24 cellular contexts compared by ENCODE assay signal in genomic region chr7:138618506-138618905, GRCh38.
"Had no signal": no experiment of that assay in that cellular context is flagged by ENCODE, and none has a peak within 500 bp of the region (broad histone marks: within the 10 kb centered on the region; RNA-seq: fewer than 3 reads in every experiment).

No MANE protein-coding gene starts in this region.

- H3K36me3 ChIP-seq: pancreas, transverse colon had no signal

- H3K9me3 Mint-ChIP-seq: activated CD4-positive, alpha-beta memory T cell treated with anti-CD3 and anti-CD28 coated beads for 36 hours; activated T-cell treated with anti-CD3 and anti-CD28 coated beads, Interleukin-2, amount 50 U/mL, for 24 hours; activated T-helper 17 cell treated with anti-CD3 and anti-CD28 coated beads, Interleukin-2, amount 50 U/mL, for 72 hours; stimulated activated memory B cell treated with anti-CD40 and anti-IgM and Interleukin-4, amounts not matched to agents 10 μg/mL and 1 μg/mL and 100 μg/mL, for 72 hours; T-helper 2 cell treated with Interferon-gamma antibody and Interleukin-4, amounts not matched to agents 5 μg/mL and 100 μg/mL, for 36 hours had no signal

- H3K36me3 Mint-ChIP-seq: activated CD4-positive, alpha-beta memory T cell treated with anti-CD3 and anti-CD28 coated beads for 36 hours; stimulated activated memory B cell treated with anti-CD40 and anti-IgM and Interleukin-4, amounts not matched to agents 10 μg/mL and 1 μg/mL and 100 μg/mL, for 72 hours had no signal

- H3K27ac Mint-ChIP-seq: activated CD4-positive, alpha-beta memory T cell treated with anti-CD3 and anti-CD28 coated beads for 36 hours; activated T-cell treated with anti-CD3 and anti-CD28 coated beads, Interleukin-2, amount 50 U/mL, for 24 hours; activated T-helper 17 cell treated with anti-CD3 and anti-CD28 coated beads, Interleukin-2, amount 50 U/mL, for 72 hours; stimulated activated memory B cell treated with anti-CD40 and anti-IgM and Interleukin-4, amounts not matched to agents 10 μg/mL and 1 μg/mL and 100 μg/mL, for 72 hours; T-helper 2 cell treated with Interferon-gamma antibody and Interleukin-4, amounts not matched to agents 5 μg/mL and 100 μg/mL, for 36 hours had no signal

- H3K27me3 Mint-ChIP-seq: activated CD4-positive, alpha-beta memory T cell treated with anti-CD3 and anti-CD28 coated beads for 36 hours; activated T-cell treated with anti-CD3 and anti-CD28 coated beads, Interleukin-2, amount 50 U/mL, for 24 hours had no signal

- H3K27ac ChIP-seq: psoas muscle, transverse colon had no signal

- DNase-seq: activated CD4-positive, alpha-beta memory T cell treated with anti-CD3 and anti-CD28 coated beads for 36 hours; activated CD4-positive, alpha-beta T cell treated with anti-CD3 and anti-CD28 coated beads for 48 hours; activated CD8-positive, alpha-beta memory T cell treated with anti-CD3 and anti-CD28 coated beads, Interleukin-2, amount 50 U/mL, for 4 hours; activated gamma-delta T cell treated with Interleukin-2 at 50 U/mL for 16 hours; activated naive CD4-positive, alpha-beta T cell treated with anti-CD3 and anti-CD28 coated beads, Interleukin-2, amount 50 U/mL, for 16 hours; activated T-cell treated with anti-CD3 and anti-CD28 coated beads, Interleukin-2, amount 50 U/mL, for 24 hours; amniotic stem cell; caudate nucleus; head of caudate nucleus; hippocampal formation; left cardiac atrium; left ventricle myocardium superior; nucleus accumbens; psoas muscle; stimulated activated CD4-positive, alpha-beta T cell treated with anti-CD3 and anti-CD28 coated beads, Interleukin-1b, Interleukin-23, amount 100 ng/mL, for 48 hours; stimulated activated CD4-positive, alpha-beta T cell treated with anti-CD3 and anti-CD28 coated beads, Interleukin-4, amount 100 ng/mL, for 4 hours; stimulated activated CD8-positive, alpha-beta memory T cell treated with anti-CD3 and anti-CD28 coated beads, Interleukin-4, amount 100 ng/mL, for 48 hours; T-helper 1 cell; transverse colon had no signal

- H3K27me3 ChIP-seq: pancreas, transverse colon had no signal

- H3K4me1 ChIP-seq: psoas muscle, transverse colon had no signal

- H3K4me1 Mint-ChIP-seq: activated T-helper 17 cell treated with anti-CD3 and anti-CD28 coated beads, Interleukin-2, amount 50 U/mL, for 72 hours had no signal

- ATAC-seq: activated T-helper 17 cell treated with anti-CD3 and anti-CD28 coated beads, Interleukin-2, amount 50 U/mL, for 72 hours; left cardiac atrium; left ventricle myocardium superior; psoas muscle; stimulated activated memory B cell treated with anti-CD40 and anti-IgM and Interleukin-4, amounts not matched to agents 10 μg/mL and 1 μg/mL and 100 μg/mL, for 72 hours had no signal

- H3K9me3 ChIP-seq: pancreas, psoas muscle, transverse colon had no signal

- H3K4me3 ChIP-seq: pancreas, psoas muscle, smooth muscle cell, transverse colon had no signal

- H3K4me3 Mint-ChIP-seq: activated CD4-positive, alpha-beta memory T cell treated with anti-CD3 and anti-CD28 coated beads for 36 hours; activated T-cell treated with anti-CD3 and anti-CD28 coated beads, Interleukin-2, amount 50 U/mL, for 24 hours; activated T-helper 17 cell treated with anti-CD3 and anti-CD28 coated beads, Interleukin-2, amount 50 U/mL, for 72 hours; stimulated activated memory B cell treated with anti-CD40 and anti-IgM and Interleukin-4, amounts not matched to agents 10 μg/mL and 1 μg/mL and 100 μg/mL, for 72 hours; T-helper 2 cell treated with Interferon-gamma antibody and Interleukin-4, amounts not matched to agents 5 μg/mL and 100 μg/mL, for 36 hours had no signal
